Comparison of ENCODE assay signal across 12 cellular contexts in the genomic region with DNA sequence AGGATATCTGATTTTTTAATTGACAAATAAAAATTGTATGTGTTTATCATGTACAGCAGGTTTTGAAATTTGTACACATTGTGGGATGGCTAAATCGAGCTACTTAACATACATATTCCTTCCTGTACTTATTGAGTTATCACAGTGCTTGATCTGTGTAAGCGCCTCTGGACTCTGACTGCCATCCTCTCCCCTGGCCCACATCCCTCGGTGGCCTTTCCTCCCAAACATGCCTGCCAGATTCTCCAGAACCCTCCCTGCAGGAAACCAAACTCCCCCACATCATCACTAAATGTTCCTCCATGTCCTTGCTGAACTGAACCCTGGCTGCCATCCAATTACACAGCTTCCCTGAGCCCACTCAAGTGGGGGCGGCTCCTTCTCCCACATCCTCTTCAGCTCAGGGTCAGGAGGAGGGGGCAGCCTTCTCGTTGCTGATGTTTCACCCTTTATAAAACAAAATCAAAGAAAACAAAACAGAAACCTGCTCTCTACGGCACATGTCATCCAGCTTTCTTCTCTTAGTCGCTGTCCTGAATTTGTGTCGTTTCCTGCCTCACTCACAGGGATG.
A peak's percentile ranks its signal among the peaks of the same experiment; 100 is the strongest.
DNase-seq lines count a peak whose midpoint lies in the region; ATAC-seq, FAIRE-seq and TF ChIP-seq lines count a peak whose summit lies in the region.
"Had no signal": no experiment of that assay in that cellular context is flagged by ENCODE, and none has a peak within 500 bp of the region (broad histone marks: within the 10 kb centered on the region; RNA-seq: fewer than 3 reads in every experiment).

No MANE protein-coding gene starts in this region.

- no peak overlapping the region for H3K27ac ChIP-seq in GM23248
- H3K27ac ChIP-seq in H1 (ENCODE audit: low read depth, low read length) = no peak overlapping the region
- no peak overlapping the region for H3K27ac ChIP-seq in neuronal stem cell (replicated peaks; ENCODE audit: low read length)

- no peaks in the 10 kb centered on the region for H3K36me3 Mint-ChIP-seq in activated T-helper 2 cell treated with anti-CD3 and anti-CD28 coated beads, Interferon-gamma antibody, Interleukin-2, Interleukin-4, amounts not matched to agents 10 μg/mL and 5 μg/mL and 100 μg/mL, durations not matched to agents 14 hours and 24 hours and 36 hours (ENCODE audit: low read depth)

- H2BK12ac ChIP-seq in H1 (ENCODE audit: low read depth, low read length) = no peak overlapping the region
- H2BK12ac ChIP-seq in neuronal stem cell (ENCODE audit: low read length) = no peak overlapping the region

- CTCF ChIA-PET in H1 (lab: Charles Lee; ENCODE audit: partially characterized antibody) = interaction anchor here (0.6 to 2.4 kb wide), 3 partner anchors 11 to 166 kb away, joined by 3 to 15 read pairs (median 4); no protein-coding TSS in a partner anchor

- no peaks in the 10 kb centered on the region for H3K9me2 ChIP-seq in GM23248 (ENCODE audit: insufficient read depth)

- no peak overlapping the region for H2BK20ac ChIP-seq in H1 (ENCODE audit: low read length)

- H3K36me3 ChIP-seq in GM23248 (ENCODE audit: low read depth) (no peaks in the 10 kb centered on the region), H1 (ENCODE audit: control insufficient read depth in 2 of 4, insufficient read depth in 4 of 4, low read length in 3 of 4) (no peaks in the 10 kb centered on the region), neuronal stem cell (replicated peaks in 1 of 2; ENCODE audit: control insufficient read depth in 2 of 2, insufficient read depth in 2 of 2, low read length in 2 of 2) (no peaks in the 10 kb centered on the region)

- no peak overlapping the region for H3K56ac ChIP-seq in H1 (replicated peaks; ENCODE audit: insufficient read length, low read depth, low read length)

- H4K91ac ChIP-seq in H1 (replicated peaks; ENCODE audit: insufficient read length, low read length) = no peak overlapping the region
- no peak overlapping the region for H4K91ac ChIP-seq in neuronal stem cell (ENCODE audit: low read depth, low read length, poor library complexity)

- no peak overlapping the region for H3K4me3 Mint-ChIP-seq in activated T-helper 2 cell treated with anti-CD3 and anti-CD28 coated beads, Interferon-gamma antibody, Interleukin-2, Interleukin-4, amounts not matched to agents 10 μg/mL and 5 μg/mL and 100 μg/mL, durations not matched to agents 14 hours and 24 hours and 36 hours (ENCODE audit: low read depth)
- H3K4me3 Mint-ChIP-seq: GM23338 had no signal

- no peak for TF ChIP-seq POLR2A in H1 (IDR thresholded peaks at IDR 0.05; ENCODE audit: control extremely low read depth in 1 of 2, low read depth in 2 of 2, low read length in 2 of 2)

- POLR2A ChIA-PET in H1 (lab: Charles Lee; ENCODE audit: partially characterized antibody) = no interaction called here

- H3K4me1 ChIP-seq in GM23248 (ENCODE audit: insufficient read depth) (no peaks in the 10 kb centered on the region), H1 (replicated peaks in 1 of 4; ENCODE audit: control insufficient read depth in 3 of 4, insufficient read depth in 4 of 4, low read length in 3 of 4) (peaks cover 7 to 11% (median 9%) of the 10 kb centered on the region in 4 experiments), neuronal stem cell (ENCODE audit: control insufficient read depth in 2 of 2, insufficient read depth in 1 of 2, low read depth in 1 of 2, low read length in 2 of 2) (peaks cover 20% of the 10 kb centered on the region in 2 donors)

- DNase-seq in GM23248 (no peak), NCI-H128 (lab: John Stamatoyannopoulos, UW; ENCODE audit: unreplicated experiment) (peak; percentile 8), H1 (ENCODE audit: low read depth in 1 of 2, low spot score in 2 of 2) (no peak), neuronal stem cell (ENCODE audit: low spot score) (no peak)
- no peak for DNase-seq in activated T-helper 2 cell treated with anti-CD3 and anti-CD28 coated beads, Interferon-gamma antibody, Interleukin-2, Interleukin-4, amounts not matched to agents 10 μg/mL and 5 μg/mL and 100 μg/mL, durations not matched to agents 14 hours and 24 hours and 36 hours (ENCODE audit: low spot score)
- DNase-seq: activated CD4-positive, CD25-positive, alpha-beta regulatory T cell; foreskin melanocyte; NCI-H146 had no signal

- TF ChIP-seq EP300 in H1 (IDR thresholded peaks at IDR 0.05; ENCODE audit: borderline replicate concordance in 1 of 2, low read depth in 2 of 2, low read length in 2 of 2) = no peak

- H2BK5ac ChIP-seq in H1 (ENCODE audit: low read depth, low read length) = 0 out of 2 replicates have a peak overlapping the region, but pooled peaks have one; percentile 30
- no peak overlapping the region for H2BK5ac ChIP-seq in neuronal stem cell (ENCODE audit: low read length)

- 38 to 39% methylated on average over 8 of the region's 8 CpGs for whole genome bisulfite sequencing in GM23248 (ENCODE audit: low coverage in 1 of 2, low lambda C conversion rate in 2 of 2, missing lambda C conversion rate in 2 of 2), 2 experiments
- WGBS in H1 (ENCODE audit: extremely low coverage in 1 of 2, insufficient coverage in 1 of 2, insufficient read length in 1 of 2, insufficient replicate concordance in 2 of 2, low coverage in 1 of 2, low lambda C conversion rate in 2 of 2, missing lambda C conversion rate in 1 of 2), 2 experiments = 81% methylated on average over 8 of the region's 8 CpGs; no CpG with 5 or more reads in 1 of the 2 experiments
- WGBS in neuronal stem cell (ENCODE audit: extremely low coverage in 2 of 2, insufficient read length in 2 of 2, insufficient replicate concordance in 1 of 2), 2 donors = no CpG with 5 or more reads among the region's 8 CpGs

- H3K4ac ChIP-seq in H1 (replicated peaks; ENCODE audit: insufficient read length, low read depth, low read length) (no peak overlapping the region), neuronal stem cell (ENCODE audit: low read length) (no peak overlapping the region)

- H4K20me1 ChIP-seq in GM23248 (ENCODE audit: insufficient read depth) (no peaks in the 10 kb centered on the region), H1 (replicated peaks in 1 of 2; ENCODE audit: control insufficient read depth in 1 of 2, insufficient read depth in 2 of 2, low read length in 2 of 2) (no peaks in the 10 kb centered on the region)

- peaks cover 14% of the 10 kb centered on the region for H3K4me1 Mint-ChIP-seq in activated T-helper 2 cell treated with anti-CD3 and anti-CD28 coated beads, Interferon-gamma antibody, Interleukin-2, Interleukin-4, amounts not matched to agents 10 μg/mL and 5 μg/mL and 100 μg/mL, durations not matched to agents 14 hours and 24 hours and 36 hours (ENCODE audit: low read depth)

- H3K9ac ChIP-seq in GM23248 (no peak overlapping the region), H1 (replicated peaks in 1 of 4; ENCODE audit: extremely low read depth in 1 of 4, low read depth in 3 of 4, low read length in 3 of 4) (no peak overlapping the region), neuronal stem cell (ENCODE audit: low read depth, low read length, poor library complexity) (no peak overlapping the region)

- no peaks in the 10 kb centered on the region for H3K23me2 ChIP-seq in H1 (ENCODE audit: low read depth, low read length)

- H3K9me3 ChIP-seq in GM23248 (ENCODE audit: low read depth) (no peaks in the 10 kb centered on the region), H1 (ENCODE audit: insufficient read depth in 2 of 2, low read depth in 1 of 2, low read length in 1 of 2) (no peaks in the 10 kb centered on the region), neuronal stem cell (replicated peaks in 1 of 2; ENCODE audit: control insufficient read depth in 2 of 2, insufficient read depth in 1 of 2, low read depth in 1 of 2, low read length in 2 of 2) (no peaks in the 10 kb centered on the region)

- H2AFZ ChIP-seq in GM23248 (0 out of 2 replicates have a peak overlapping the region, but pooled peaks have one; percentile 48), H1 (ENCODE audit: low read length) (no peak overlapping the region), neuronal stem cell (ENCODE audit: low read length) (no peak overlapping the region)
- H2AFZ ChIP-seq: GM23338 had no signal

- H3K9me3 Mint-ChIP-seq in activated T-helper 2 cell treated with anti-CD3 and anti-CD28 coated beads, Interferon-gamma antibody, Interleukin-2, Interleukin-4, amounts not matched to agents 10 μg/mL and 5 μg/mL and 100 μg/mL, durations not matched to agents 14 hours and 24 hours and 36 hours = no peaks in the 10 kb centered on the region
- H3K9me3 Mint-ChIP-seq: GM23338 had no signal

- H3K27ac Mint-ChIP-seq in activated T-helper 2 cell treated with anti-CD3 and anti-CD28 coated beads, Interferon-gamma antibody, Interleukin-2, Interleukin-4, amounts not matched to agents 10 μg/mL and 5 μg/mL and 100 μg/mL, durations not matched to agents 14 hours and 24 hours and 36 hours = no peak overlapping the region
- H3K27ac Mint-ChIP-seq: GM23338 had no signal

- in situ Hi-C loops in GM23248 (cut with MboI) = no loop called here

- H3K79me1 ChIP-seq in H1 (ENCODE audit: low read depth, low read length) (no peaks in the 10 kb centered on the region), neuronal stem cell (ENCODE audit: low read depth, low read length) (no peaks in the 10 kb centered on the region)

- peaks cover 4% of the 10 kb centered on the region for H3K27me3 Mint-ChIP-seq in activated T-helper 2 cell treated with anti-CD3 and anti-CD28 coated beads, Interferon-gamma antibody, Interleukin-2, Interleukin-4, amounts not matched to agents 10 μg/mL and 5 μg/mL and 100 μg/mL, durations not matched to agents 14 hours and 24 hours and 36 hours (ENCODE audit: low read depth)

- no peaks in the 10 kb centered on the region for H3K79me2 ChIP-seq in GM23248 (ENCODE audit: insufficient read depth)
- H3K79me2 ChIP-seq in H1 (ENCODE audit: control insufficient read depth in 1 of 2, insufficient read depth in 2 of 2, low read length in 2 of 2) = no peaks in the 10 kb centered on the region

- intact Hi-C loops in activated T-helper 2 cell treated with anti-CD3 and anti-CD28 coated beads, Interferon-gamma antibody, Interleukin-2, Interleukin-4, amounts not matched to agents 10 μg/mL and 5 μg/mL and 100 μg/mL, durations not matched to agents 14 hours and 24 hours and 36 hours (cut with micrococcal nuclease) = no loop called here

- H2BK15ac ChIP-seq in H1 (ENCODE audit: low read length) = no peak overlapping the region
- H2BK15ac ChIP-seq in neuronal stem cell (ENCODE audit: low read length) = peak overlapping the region; percentile 16

- no peak for ATAC-seq in GM21528 (IDR thresholded peaks at IDR 0.05; ENCODE audit: low FRiP score, unreplicated experiment)
- ATAC-seq in GM19328 (IDR thresholded peaks at IDR 0.05; ENCODE audit: unreplicated experiment) = no peak
- ATAC-seq: GM23338 had no signal

- no peaks in the 10 kb centered on the region for H3F3A ChIP-seq in GM23248 (ENCODE audit: insufficient read depth)

- H3K4me3 ChIP-seq in GM23248 = 0 out of 2 replicates have a peak overlapping the region, but pooled peaks have one; percentile 41
- H3K4me3 ChIP-seq in H1 (ENCODE audit: extremely low read depth in 1 of 4, insufficient read depth in 2 of 4, low read depth in 3 of 4, low read length in 4 of 4) = no peak overlapping the region
- no peak overlapping the region for H3K4me3 ChIP-seq in neuronal stem cell (ENCODE audit: low read length in 2 of 2)
- H3K4me3 ChIP-seq: GM23338 had no signal

- H3K23ac ChIP-seq in H1 (ENCODE audit: insufficient read length) = no peak overlapping the region
- H3K23ac ChIP-seq in neuronal stem cell (ENCODE audit: low read depth, low read length, poor library complexity) = no peak overlapping the region

- no peak overlapping the region for H3K14ac ChIP-seq in H1 (ENCODE audit: insufficient read length)
- no peak overlapping the region for H3K14ac ChIP-seq in neuronal stem cell (ENCODE audit: low read length)

- H3K4me2 ChIP-seq in GM23248 (ENCODE audit: unreplicated experiment) (no peak overlapping the region), H1 (ENCODE audit: insufficient read depth in 1 of 2, low read depth in 2 of 2, low read length in 2 of 2) (no peak overlapping the region), neuronal stem cell (ENCODE audit: insufficient read depth, low read length, poor library complexity, severe bottlenecking) (no peak overlapping the region)
- H3K4me2 ChIP-seq: GM23338 had no signal

- no peaks in the 10 kb centered on the region for H3K27me3 ChIP-seq in GM23248 (replicated peaks; ENCODE audit: insufficient read depth)
- no peaks in the 10 kb centered on the region for H3K27me3 ChIP-seq in H1 (replicated peaks in 1 of 4; ENCODE audit: control insufficient read depth in 3 of 4, extremely low read depth in 1 of 4, insufficient read depth in 3 of 4, low read length in 3 of 4)
- no peaks in the 10 kb centered on the region for H3K27me3 ChIP-seq in neuronal stem cell (ENCODE audit: control insufficient read depth in 3 of 3, insufficient read depth in 3 of 3, low read depth in 1 of 3, low read length in 3 of 3)

- FAIRE-seq in H1 (lab: Jason Lieb, UNC) = no peak
- FAIRE-seq: RCC 7860 had no signal

- TF ChIP-seq CTCF in H1 (IDR thresholded peaks at IDR 0.05; ENCODE audit: control extremely low read depth in 1 of 3, insufficient read depth in 1 of 3, low read depth in 1 of 3, low read length in 3 of 3) = no peak

- H3K18ac ChIP-seq in H1 (ENCODE audit: extremely low read depth, low read length) (no peak overlapping the region), neuronal stem cell (ENCODE audit: low read length) (peak overlapping the region; percentile 13)

- TF ChIP-seq RAD21 in H1 (IDR thresholded peaks at IDR 0.05 in 1 of 2, conservative IDR thresholded peaks at IDR 0.05 in 1 of 2; ENCODE audit: low read depth in 2 of 2, low read length in 2 of 2) = no peak

- H4K8ac ChIP-seq in H1 (ENCODE audit: extremely low read depth, insufficient read depth, low read length) (no peak overlapping the region; the same call in 1 of the 2 replicates), neuronal stem cell (ENCODE audit: low read depth, low read length) (no peak overlapping the region)

- H2BK120ac ChIP-seq in H1 (replicated peaks; ENCODE audit: low read depth, low read length) = no peak overlapping the region
- no peak overlapping the region for H2BK120ac ChIP-seq in neuronal stem cell (ENCODE audit: low read depth, low read length)

- no peak overlapping the region for H4K5ac ChIP-seq in H1 (ENCODE audit: insufficient read length, low read depth, low read length)

- H2AK5ac ChIP-seq in H1 (ENCODE audit: low read depth, low read length) (0 out of 2 replicates have a peak overlapping the region, but pooled peaks have one; percentile 16), neuronal stem cell (ENCODE audit: low read depth, low read length) (peak overlapping the region; percentile 53)
